In the genomic region with DNA sequence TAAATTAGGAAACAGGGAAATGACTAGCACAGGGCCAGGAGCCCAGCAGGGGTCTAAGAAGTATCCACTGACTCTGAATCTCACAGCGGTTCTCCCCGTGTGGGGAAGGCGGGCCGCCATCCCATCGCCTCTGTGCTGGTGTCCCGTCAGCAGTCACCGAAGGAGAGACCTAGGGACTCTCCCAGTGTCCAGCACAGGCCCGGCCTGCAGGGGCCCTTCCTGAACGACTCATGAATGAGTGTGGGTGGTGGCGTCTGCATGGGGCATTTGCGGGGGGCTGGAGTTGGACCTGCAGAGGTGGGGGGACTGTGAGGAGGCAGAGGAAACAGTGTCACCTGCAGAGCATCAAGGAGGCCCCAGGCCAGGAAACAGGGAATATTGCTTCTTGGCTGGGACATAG, we compare ENCODE assay signal across 3 cellular contexts.
TF ChIP-seq lines count a peak whose summit lies in the region.

No MANE protein-coding gene starts in this region.

TF ChIP-seq in A549, 52 proteins besides CTCF, POLR2A, EP300 and RAD21:
- no peak for TF ChIP-seq GATA3 (IDR thresholded peaks at IDR 0.05; ENCODE audit: borderline replicate concordance)
- TF ChIP-seq, protein P1, sequence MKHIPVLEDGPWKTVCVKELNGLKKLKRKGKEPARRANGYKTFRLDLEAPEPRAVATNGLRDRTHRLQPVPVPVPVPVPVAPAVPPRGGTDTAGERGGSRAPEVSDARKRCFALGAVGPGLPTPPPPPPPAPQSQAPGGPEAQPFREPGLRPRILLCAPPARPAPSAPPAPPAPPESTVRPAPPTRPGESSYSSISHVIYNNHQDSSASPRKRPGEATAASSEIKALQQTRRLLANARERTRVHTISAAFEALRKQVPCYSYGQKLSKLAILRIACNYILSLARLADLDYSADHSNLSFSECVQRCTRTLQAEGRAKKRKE (CRISPR knock-in tag; IDR thresholded peaks at IDR 0.05; ENCODE audit: low read depth) = no peak
- TF ChIP-seq SREBF2 (IDR thresholded peaks at IDR 0.05) = no peak

TF ChIP-seq in HEK293, 187 proteins besides CTCF, POLR2A, EP300 and RAD21:
- TF ChIP-seq ZNF501 (tag by site-specific recombination; IDR thresholded peaks at IDR 0.05) (no peak), ZFHX2 (tag by site-specific recombination; conservative IDR thresholded peaks at IDR 0.05) (no peak), ZBTB8A (tag by site-specific recombination; IDR thresholded peaks at IDR 0.05) (no peak), ZNF292 (tag by site-specific recombination; IDR thresholded peaks at IDR 0.05; ENCODE audit: borderline replicate concordance, low read depth) (no peak), ZNF37A (tag by site-specific recombination; IDR thresholded peaks at IDR 0.05) (no peak), ZFP37 (tag by site-specific recombination; IDR thresholded peaks at IDR 0.05) (no peak), ZNF558 (tag by site-specific recombination; IDR thresholded peaks at IDR 0.05) (no peak), ZNF132 (tag by site-specific recombination; IDR thresholded peaks at IDR 0.05; ENCODE audit: borderline replicate concordance) (no peak), GLIS1 (tag by site-specific recombination; IDR thresholded peaks at IDR 0.05) (peak; percentile 76), ZNF23 (tag by site-specific recombination; IDR thresholded peaks at IDR 0.05; ENCODE audit: borderline replicate concordance) (no peak), ZIC2 (tag by site-specific recombination; IDR thresholded peaks at IDR 0.05) (peak; percentile 27; the same call in 1 of the 2 replicates), ZNF561 (tag by site-specific recombination; IDR thresholded peaks at IDR 0.05; ENCODE audit: borderline replicate concordance) (no peak)
- TF ChIP-seq, protein P2, sequence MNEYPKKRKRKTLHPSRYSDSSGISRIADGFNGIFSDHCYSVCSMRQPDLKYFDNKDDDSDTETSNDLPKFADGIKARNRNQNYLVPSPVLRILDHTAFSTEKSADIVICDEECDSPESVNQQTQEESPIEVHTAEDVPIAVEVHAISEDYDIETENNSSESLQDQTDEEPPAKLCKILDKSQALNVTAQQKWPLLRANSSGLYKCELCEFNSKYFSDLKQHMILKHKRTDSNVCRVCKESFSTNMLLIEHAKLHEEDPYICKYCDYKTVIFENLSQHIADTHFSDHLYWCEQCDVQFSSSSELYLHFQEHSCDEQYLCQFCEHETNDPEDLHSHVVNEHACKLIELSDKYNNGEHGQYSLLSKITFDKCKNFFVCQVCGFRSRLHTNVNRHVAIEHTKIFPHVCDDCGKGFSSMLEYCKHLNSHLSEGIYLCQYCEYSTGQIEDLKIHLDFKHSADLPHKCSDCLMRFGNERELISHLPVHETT (tag by site-specific recombination; IDR thresholded peaks at IDR 0.05) = no peak
TF ChIP-seq in HEK293: peak in this region for 2.

TF ChIP-seq in H1, 55 proteins besides CTCF, POLR2A, EP300 and RAD21:
- TF ChIP-seq, protein P3, sequence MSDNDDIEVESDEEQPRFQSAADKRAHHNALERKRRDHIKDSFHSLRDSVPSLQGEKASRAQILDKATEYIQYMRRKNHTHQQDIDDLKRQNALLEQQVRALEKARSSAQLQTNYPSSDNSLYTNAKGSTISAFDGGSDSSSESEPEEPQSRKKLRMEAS (IDR thresholded peaks at IDR 0.05) = no peak
- TF ChIP-seq EZH2 (IDR thresholded peaks at IDR 0.05; ENCODE audit: low read depth, low read length, severe bottlenecking) = no peak
- no peak for TF ChIP-seq JUND (IDR thresholded peaks at IDR 0.05; ENCODE audit: low read length)
- no peak for TF ChIP-seq MAFK (IDR thresholded peaks at IDR 0.05; ENCODE audit: low read depth, low read length)
- no peak for TF ChIP-seq TEAD4 (IDR thresholded peaks at IDR 0.05; ENCODE audit: low read depth, low read length)
- no peak for TF ChIP-seq HDAC6 (IDR thresholded peaks at IDR 0.05; ENCODE audit: low read depth, low read length)
- no peak for TF ChIP-seq TCF12 (IDR thresholded peaks at IDR 0.05; ENCODE audit: low read depth, low read length)
- no peak for TF ChIP-seq CBX8 (IDR thresholded peaks at IDR 0.05; ENCODE audit: borderline replicate concordance, low read depth, low read length)
- no peak for TF ChIP-seq KDM4A (IDR thresholded peaks at IDR 0.05; ENCODE audit: low read depth, low read length, severe bottlenecking)
- TF ChIP-seq, protein P4, sequence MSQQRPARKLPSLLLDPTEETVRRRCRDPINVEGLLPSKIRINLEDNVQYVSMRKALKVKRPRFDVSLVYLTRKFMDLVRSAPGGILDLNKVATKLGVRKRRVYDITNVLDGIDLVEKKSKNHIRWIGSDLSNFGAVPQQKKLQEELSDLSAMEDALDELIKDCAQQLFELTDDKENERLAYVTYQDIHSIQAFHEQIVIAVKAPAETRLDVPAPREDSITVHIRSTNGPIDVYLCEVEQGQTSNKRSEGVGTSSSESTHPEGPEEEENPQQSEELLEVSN (IDR thresholded peaks at IDR 0.05) = no peak
- no peak for TF ChIP-seq CTBP2 (IDR thresholded peaks at IDR 0.05; ENCODE audit: borderline replicate concordance, insufficient read depth, insufficient read length, low read length)
- TF ChIP-seq CREB1 (IDR thresholded peaks at IDR 0.05) = no peak
- no peak for TF ChIP-seq GTF2F1 (IDR thresholded peaks at IDR 0.05; ENCODE audit: borderline replicate concordance, low read depth, low read length)
